In the genomic region with DNA sequence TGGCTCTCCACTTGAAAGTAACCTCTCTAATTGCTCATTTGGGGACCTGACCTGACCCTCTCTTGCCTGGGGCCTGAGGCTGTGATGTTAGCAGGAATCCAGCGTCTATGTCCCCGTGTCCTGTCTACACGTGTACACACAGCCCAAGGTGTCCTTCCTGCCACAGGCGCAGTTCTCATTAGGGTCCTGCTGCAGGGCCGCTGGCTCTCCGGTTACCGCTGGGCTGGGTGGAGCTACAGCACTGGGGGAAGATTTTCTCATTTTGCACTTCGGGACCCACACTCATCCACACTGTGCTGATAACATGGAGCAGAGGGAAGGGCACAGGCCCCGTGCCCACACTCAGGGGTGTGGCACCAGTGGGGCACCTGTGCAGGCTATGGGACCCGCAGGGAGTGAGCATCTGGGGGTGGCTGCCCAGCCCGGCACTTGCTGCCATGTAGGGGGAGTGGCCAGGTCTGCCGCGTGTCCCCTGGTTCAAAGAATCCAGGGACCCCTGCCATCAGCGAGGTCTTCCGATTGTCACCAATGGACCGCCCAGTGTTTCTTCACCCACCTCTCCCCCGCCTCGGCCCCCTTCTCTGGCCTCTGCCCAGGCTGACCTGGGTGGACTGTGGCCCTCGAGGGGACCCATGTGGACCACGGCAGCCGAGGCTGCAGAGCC, we compare ENCODE assay signal across 18 cellular contexts.
DNase-seq lines count a peak whose midpoint lies in the region; ATAC-seq lines count a peak whose summit lies in the region.
"Had no signal": no experiment of that assay in that cellular context is flagged by ENCODE, and none has a peak within 500 bp of the region (broad histone marks: within the 10 kb centered on the region; RNA-seq: fewer than 3 reads in every experiment).

No MANE protein-coding gene starts in this region.

- H3K14ac ChIP-seq in trophoblast cell (ENCODE audit: low read length) = no peak overlapping the region

- H3K36me3 Mint-ChIP-seq in activated CD4-positive, alpha-beta memory T cell treated with anti-CD3 and anti-CD28 coated beads, Interleukin-2, amount 10 ng/mL, durations not matched to agents 7 days and 5 days (ENCODE audit: low read depth) = peaks cover 4% of the 10 kb centered on the region
- no peaks in the 10 kb centered on the region for H3K36me3 Mint-ChIP-seq in activated CD4-positive, alpha-beta memory T cell treated with anti-CD3 and anti-CD28 coated beads for 36 hours

- no peak overlapping the region for H3K27ac ChIP-seq in trophoblast cell (ENCODE audit: low read depth, low read length)
- H3K27ac ChIP-seq: 22Rv1, A549, C4-2B, GM23248, HL-60 had no signal

- no peaks in the 10 kb centered on the region for H3K9me3 ChIP-seq in trophoblast cell (ENCODE audit: insufficient read depth, low read depth, low read length)
- H3K9me3 ChIP-seq: A549, HAP-1 had no signal

- no peak overlapping the region for H3K4me3 Mint-ChIP-seq in activated CD4-positive, alpha-beta memory T cell treated with anti-CD3 and anti-CD28 coated beads, Interleukin-2, amount 10 ng/mL, durations not matched to agents 7 days and 5 days
- H3K4me3 Mint-ChIP-seq in activated CD4-positive, alpha-beta memory T cell treated with anti-CD3 and anti-CD28 coated beads for 36 hours = no peak overlapping the region
- H3K4me3 Mint-ChIP-seq: CD4-positive, alpha-beta T cell had no signal

- no peaks in the 10 kb centered on the region for H3K36me3 ChIP-seq in trophoblast cell (ENCODE audit: control insufficient read depth in 1 of 2, insufficient read depth in 2 of 2, low read length in 2 of 2)
- H3K36me3 ChIP-seq: HAP-1 had no signal

- ATAC-seq in esophagus mucosa (peak; percentile 12), HG03442 (IDR thresholded peaks at IDR 0.05; ENCODE audit: unreplicated experiment) (no peak)
- ATAC-seq: A549 had no signal

- H3K4me2 ChIP-seq in trophoblast cell (ENCODE audit: low read length) = no peak overlapping the region
- H3K4me2 ChIP-seq: A549 had no signal

- no peak overlapping the region for H3K18ac ChIP-seq in trophoblast cell (ENCODE audit: low read length)

- no peak overlapping the region for H2BK120ac ChIP-seq in trophoblast cell (ENCODE audit: insufficient read depth, low read length, poor library complexity)

- peaks cover 26% of the 10 kb centered on the region for H3K4me1 Mint-ChIP-seq in activated CD4-positive, alpha-beta memory T cell treated with anti-CD3 and anti-CD28 coated beads, Interleukin-2, amount 10 ng/mL, durations not matched to agents 7 days and 5 days
- peaks cover 24% of the 10 kb centered on the region for H3K4me1 Mint-ChIP-seq in activated CD4-positive, alpha-beta memory T cell treated with anti-CD3 and anti-CD28 coated beads for 36 hours (ENCODE audit: low read depth)

- WGBS in trophoblast cell (ENCODE audit: extremely low coverage, insufficient coverage, insufficient read length) = no CpG with 5 or more reads among the region's 21 CpGs

- H3K79me2 ChIP-seq in trophoblast cell (ENCODE audit: control insufficient read depth, insufficient read depth, low read length, poor library complexity) = no peaks in the 10 kb centered on the region

- H2BK5ac ChIP-seq in trophoblast cell (ENCODE audit: low read depth, low read length, poor library complexity) = no peak overlapping the region

- H3K23ac ChIP-seq in trophoblast cell (ENCODE audit: low read length) = no peak overlapping the region

- H3K27ac Mint-ChIP-seq in activated CD4-positive, alpha-beta memory T cell treated with anti-CD3 and anti-CD28 coated beads, Interleukin-2, amount 10 ng/mL, durations not matched to agents 7 days and 5 days = peak overlapping the region; percentile 16
- no peak overlapping the region for H3K27ac Mint-ChIP-seq in activated CD4-positive, alpha-beta memory T cell treated with anti-CD3 and anti-CD28 coated beads for 36 hours
- H3K27ac Mint-ChIP-seq: CD4-positive, alpha-beta T cell had no signal

- H3K4ac ChIP-seq in trophoblast cell (ENCODE audit: low read depth, low read length) = no peak overlapping the region

- H2AFZ ChIP-seq in trophoblast cell (ENCODE audit: insufficient read depth, low read length, poor library complexity) = no peak overlapping the region
- H2AFZ ChIP-seq: GM23248 had no signal

- intact Hi-C loops in activated CD4-positive, alpha-beta memory T cell treated with anti-CD3 and anti-CD28 coated beads for 36 hours (cut with micrococcal nuclease) = no loop called here

- H3K27me3 Mint-ChIP-seq in activated CD4-positive, alpha-beta memory T cell treated with anti-CD3 and anti-CD28 coated beads, Interleukin-2, amount 10 ng/mL, durations not matched to agents 7 days and 5 days = no peaks in the 10 kb centered on the region
- H3K27me3 Mint-ChIP-seq in activated CD4-positive, alpha-beta memory T cell treated with anti-CD3 and anti-CD28 coated beads for 36 hours = peaks cover 2% of the 10 kb centered on the region

- H3K9ac ChIP-seq in trophoblast cell (ENCODE audit: low read length) = no peak overlapping the region
- H3K9ac ChIP-seq: GM23248 had no signal

- no peak for DNase-seq in activated CD4-positive, alpha-beta memory T cell treated with anti-CD3 and anti-CD28 coated beads, Interleukin-2, amount 10 ng/mL, durations not matched to agents 7 days and 5 days
- DNase-seq in activated CD4-positive, alpha-beta memory T cell treated with anti-CD3 and anti-CD28 coated beads for 36 hours = no peak
- no peak for DNase-seq in trophoblast cell
- DNase-seq in stimulated activated CD4-positive, alpha-beta T cell treated with anti-CD3 and anti-CD28 coated beads, Interleukin-15, amount 100 ng/mL, for 24 hours = no peak
- DNase-seq in stimulated activated CD8-positive, alpha-beta memory T cell treated with anti-CD3 and anti-CD28 coated beads, Interleukin-4, amount 100 ng/mL, for 48 hours = no peak
- DNase-seq: AML-193; CD4-positive, alpha-beta T cell; DMS153; DMS79; GDM1; GM23248 had no signal

- H3K79me1 ChIP-seq in trophoblast cell (ENCODE audit: low read length) = no peaks in the 10 kb centered on the region

- no peak overlapping the region for H4K91ac ChIP-seq in trophoblast cell (ENCODE audit: low read depth, low read length)

- CTCF ChIA-PET in activated CD4-positive, alpha-beta memory T cell treated with anti-CD3 and anti-CD28 coated beads, Interleukin-2, amount 10 ng/mL, durations not matched to agents 7 days and 5 days (lab: Charles Lee) = no interaction called here
- CTCF ChIA-PET in activated CD4-positive, alpha-beta memory T cell treated with anti-CD3 and anti-CD28 coated beads for 36 hours (lab: Charles Lee) = no interaction called here

- H3K9me3 Mint-ChIP-seq in activated CD4-positive, alpha-beta memory T cell treated with anti-CD3 and anti-CD28 coated beads, Interleukin-2, amount 10 ng/mL, durations not matched to agents 7 days and 5 days = peaks cover 3% of the 10 kb centered on the region
- no peaks in the 10 kb centered on the region for H3K9me3 Mint-ChIP-seq in activated CD4-positive, alpha-beta memory T cell treated with anti-CD3 and anti-CD28 coated beads for 36 hours
- H3K9me3 Mint-ChIP-seq: CD4-positive, alpha-beta T cell had no signal

- peaks cover 0 to 3% of the 10 kb centered on the region in 2 experiments for H3K4me1 ChIP-seq in trophoblast cell (ENCODE audit: control insufficient read depth in 1 of 2, insufficient read depth in 2 of 2, low read length in 2 of 2)
- H3K4me1 ChIP-seq: A549, HAP-1 had no signal

- no peaks in the 10 kb centered on the region for H3K27me3 ChIP-seq in trophoblast cell (ENCODE audit: insufficient read depth, low read length)

- H4K8ac ChIP-seq in trophoblast cell (ENCODE audit: low read depth, low read length) = no peak overlapping the region

- H2BK12ac ChIP-seq in trophoblast cell (ENCODE audit: low read length) = no peak overlapping the region

- no peak overlapping the region for H4K12ac ChIP-seq in trophoblast cell (ENCODE audit: low read depth, low read length)

- no peak overlapping the region for H2AK5ac ChIP-seq in trophoblast cell (ENCODE audit: low read length)

- H3K4me3 ChIP-seq in trophoblast cell (ENCODE audit: low read depth, low read length) = peak overlapping the region; percentile 16
- H3K4me3 ChIP-seq: A549, GM23248, HAP-1 had no signal

- POLR2A ChIA-PET in activated CD4-positive, alpha-beta memory T cell treated with anti-CD3 and anti-CD28 coated beads, Interleukin-2, amount 10 ng/mL, durations not matched to agents 7 days and 5 days (lab: Charles Lee) = no interaction called here
- POLR2A ChIA-PET in activated CD4-positive, alpha-beta memory T cell treated with anti-CD3 and anti-CD28 coated beads for 36 hours (lab: Charles Lee) = no interaction called here
